28 cellular contexts compared by ENCODE assay signal in genomic region chr20:58847483-58847882, GRCh38. TPM values are rescaled to one million over a fixed set of nuclear protein-coding genes. Genes with fewer than 3 reads are reported as not detected.
A peak's percentile ranks its signal among the peaks of the same experiment; 100 is the strongest.
DNase-seq lines count a peak whose midpoint lies in the region; TF ChIP-seq lines count a peak whose summit lies in the region.
"Had no signal": no experiment of that assay in that cellular context is flagged by ENCODE, and none has a peak within 500 bp of the region (broad histone marks: within the 10 kb centered on the region; RNA-seq: fewer than 3 reads in every experiment).

No MANE protein-coding gene starts in this region.

- peaks cover 12 to 27% (median 16%) of the 10 kb centered on the region in 10 experiments for H3K4me1 ChIP-seq in BLaER1 treated with 17β-estradiol and CSF1 and Interleukin-3, amounts not matched to agents 10 nM and 100 nM
- H3K4me1 ChIP-seq in H9 (ENCODE audit: insufficient read depth, low read length) (peaks cover 9% of the 10 kb centered on the region), ovary (ENCODE audit: insufficient read depth) (no peaks in the 10 kb centered on the region), A673 (ENCODE audit: insufficient read depth, low read length, poor library complexity, severe bottlenecking) (no peaks in the 10 kb centered on the region)
- peaks cover 6% of the 10 kb centered on the region for H3K4me1 ChIP-seq in CD4-positive, alpha-beta memory T cell (ENCODE audit: insufficient read depth, low read length)
- H3K4me1 ChIP-seq: uterus had no signal

- H3K4me1 Mint-ChIP-seq in H9 = peaks cover 87 to 92% of the 10 kb centered on the region in 2 experiments
- H3K4me1 Mint-ChIP-seq in dendritic cell treated with granulocyte-macrophage colony-stimulating factor and Interleukin-4, amounts not matched to agents 40 ng/mL and 50 ng/mL, for 4 days (ENCODE audit: low read depth) = peaks cover 55% of the 10 kb centered on the region
- peaks cover 2 to 14% (median 9%) of the 10 kb centered on the region in 4 donors for H3K4me1 Mint-ChIP-seq in CD4-positive, alpha-beta memory T cell

- no TSS peak for BruUV-seq in A673 (replicated peaks; lab: Mats Ljungman, UMichigan)

- CTCF ChIA-PET in A673 (lab: Charles Lee) = interaction anchor here (0.6 kb wide), 1 partner anchor 12 kb away, joined by 3 read pairs; no protein-coding TSS in a partner anchor
- CTCF ChIA-PET in CD4-positive, alpha-beta memory T cell (lab: Charles Lee; ENCODE audit: partially characterized antibody) = no interaction called here

- H2BK20ac ChIP-seq in H9 (ENCODE audit: low read depth, low read length, poor library complexity, severe bottlenecking) = no peak overlapping the region

- no peak overlapping the region for H4K91ac ChIP-seq in H9 (ENCODE audit: insufficient read length, low read depth, low read length)

- H3K18ac ChIP-seq in H9 (ENCODE audit: insufficient read length, low read depth, low read length) = no peak overlapping the region

- peaks cover 22 to 27% (median 23%) of the 10 kb centered on the region in 11 experiments for H3K9me3 ChIP-seq in BLaER1 treated with 17β-estradiol and CSF1 and Interleukin-3, amounts not matched to agents 10 nM and 100 nM (replicated peaks in 1 of 11)
- H3K9me3 ChIP-seq in H9 (ENCODE audit: control insufficient read depth, low read depth, low read length) (no peaks in the 10 kb centered on the region), ovary (no peaks in the 10 kb centered on the region), A673 (ENCODE audit: low read depth, low read length, poor library complexity, severe bottlenecking) (no peaks in the 10 kb centered on the region)
- no peaks in the 10 kb centered on the region for H3K9me3 ChIP-seq in CD4-positive, alpha-beta memory T cell (ENCODE audit: control insufficient read depth in 1 of 2, low read length in 2 of 2)
- H3K9me3 ChIP-seq: esophagus squamous epithelium, thoracic aorta, uterus had no signal

- no peaks in the 10 kb centered on the region for H3K79me1 ChIP-seq in H9 (ENCODE audit: insufficient read depth, low read depth, low read length, poor library complexity, severe bottlenecking)

- H3K56ac ChIP-seq in H9 (ENCODE audit: insufficient read length, low read depth, low read length) = no peak overlapping the region

- H3K4ac ChIP-seq in H9 (ENCODE audit: low read depth, low read length) = no peak overlapping the region

- TF ChIP-seq POLR2A in ovary (IDR thresholded peaks at IDR 0.05) = no peak

- H4K8ac ChIP-seq in H9 (replicated peaks; ENCODE audit: insufficient read length, low read depth, low read length) = no peak overlapping the region

- H3K4me3 Mint-ChIP-seq in H9 = peak overlapping the region; percentile 40 to 65; a peak in 4 of 5 replicates
- peak overlapping the region; percentile 25 for H3K4me3 Mint-ChIP-seq in dendritic cell treated with granulocyte-macrophage colony-stimulating factor and Interleukin-4, amounts not matched to agents 40 ng/mL and 50 ng/mL, for 4 days
- no peak overlapping the region for H3K4me3 Mint-ChIP-seq in CD4-positive, alpha-beta memory T cell
- H3K4me3 Mint-ChIP-seq: activated B cell treated with CpG ODN at 0.5 μM for 24 hours; activated naive CD8-positive, alpha-beta T cell treated with anti-CD3 and anti-CD28 coated beads, Interleukin-2, amount 10 ng/mL, durations not matched to agents 7 days and 5 days; CD4-positive, alpha-beta T cell; T-helper 2 cell treated with Interferon-gamma antibody and Interleukin-4, amounts not matched to agents 5 μg/mL and 100 μg/mL, for 36 hours had no signal

- no CpG with 5 or more reads among the region's 2 CpGs for WGBS in H9 (ENCODE audit: extremely low coverage, insufficient read length, low lambda C conversion rate)
- WGBS in ovary, 3 donors = 68 to 73% (median 73%) methylated on average over 2 of the region's 2 CpGs

- H3K79me2 ChIP-seq in H9 (ENCODE audit: insufficient read depth, low read length) = peaks cover 43% of the 10 kb centered on the region; the same call in 1 of the 2 replicates

- no peak overlapping the region for H3K9ac ChIP-seq in BLaER1 treated with 17β-estradiol and CSF1 and Interleukin-3, amounts not matched to agents 10 nM and 100 nM
- H3K9ac ChIP-seq in H9 (ENCODE audit: extremely low read depth, insufficient read length, low read length) = no peak overlapping the region
- H3K9ac ChIP-seq: GM23248 had no signal

- H2AK5ac ChIP-seq in H9 (ENCODE audit: insufficient read length, low read length) = no peak overlapping the region

- peaks cover 0 to 9% (median 0%) of the 10 kb centered on the region in 11 experiments; a peak in 4 of 22 replicates for H3K36me3 ChIP-seq in BLaER1 treated with 17β-estradiol and CSF1 and Interleukin-3, amounts not matched to agents 10 nM and 100 nM
- H3K36me3 ChIP-seq in ovary = no peaks in the 10 kb centered on the region
- H3K36me3 ChIP-seq in A673 (ENCODE audit: insufficient read depth, low read length, poor library complexity, severe bottlenecking) = no peaks in the 10 kb centered on the region
- H3K36me3 ChIP-seq in CD4-positive, alpha-beta memory T cell (ENCODE audit: insufficient read depth, low read length) = no peaks in the 10 kb centered on the region
- H3K36me3 ChIP-seq: esophagus squamous epithelium, thoracic aorta, uterus had no signal

- peaks cover 37 to 54% (median 39%) of the 10 kb centered on the region in 3 experiments for H3K36me3 Mint-ChIP-seq in H9 (ENCODE audit: insufficient read depth in 1 of 3, low read depth in 3 of 3)
- H3K36me3 Mint-ChIP-seq in dendritic cell treated with granulocyte-macrophage colony-stimulating factor and Interleukin-4, amounts not matched to agents 40 ng/mL and 50 ng/mL, for 4 days (ENCODE audit: low read depth) = no peaks in the 10 kb centered on the region
- peaks cover 0 to 2% of the 10 kb centered on the region in 2 donors for H3K36me3 Mint-ChIP-seq in CD4-positive, alpha-beta memory T cell

- DNase-seq in H9 = no peak
- DNase-seq in NOMO-1 treated with dmso at 0.1 percent for 144 hours (lab: John Stamatoyannopoulos, UW; ENCODE audit: unreplicated experiment) = peak; percentile 63
- no peak for DNase-seq in ovary
- no peak for DNase-seq in A673 (ENCODE audit: low spot score)
- DNase-seq in HPDE6-E6E7 (ENCODE audit: extremely low spot score) = no peak
- no peak for DNase-seq in CD4-positive, alpha-beta memory T cell
- DNase-seq: activated B cell treated with CpG ODN at 0.5 μM for 24 hours; activated effector memory CD4-positive, alpha-beta T cell treated with anti-CD3 and anti-CD28 coated beads, Interleukin-2, amount 50 U/mL, for 16 hours; activated naive CD8-positive, alpha-beta T cell treated with anti-CD3 and anti-CD28 coated beads, Interleukin-2, amount 10 ng/mL, durations not matched to agents 7 days and 5 days; CD4-positive, alpha-beta T cell; central memory CD4-positive, alpha-beta T cell; esophagus squamous epithelium; foreskin melanocyte; GM23248; IMR-90; left cardiac atrium; NCI-H2029; NCI-H69; stimulated activated CD4-positive, alpha-beta T cell treated with anti-CD3 and anti-CD28 coated beads, Interleukin-12 subunit alpha, Interleukin-12 subunit beta, amount 100 ng/mL, for 4 hours; stimulated activated CD4-positive, alpha-beta T cell treated with anti-CD3 and anti-CD28 coated beads, Interleukin-4, amount 100 ng/mL, for 24 hours; stimulated activated naive CD4-positive, alpha-beta T cell treated with Interleukin-2 at 50 U/mL for 16 hours; uterus had no signal

- no peak overlapping the region for H3T11ph ChIP-seq in H9 (ENCODE audit: low read length)

- no peak overlapping the region for H3K4me3 ChIP-seq in BLaER1 treated with 17β-estradiol and CSF1 and Interleukin-3, amounts not matched to agents 10 nM and 100 nM
- no peak overlapping the region for H3K4me3 ChIP-seq in ovary
- no peak overlapping the region for H3K4me3 ChIP-seq in A673 (ENCODE audit: low read depth, low read length, poor library complexity, severe bottlenecking)
- no peak overlapping the region for H3K4me3 ChIP-seq in CD4-positive, alpha-beta memory T cell (ENCODE audit: low read length in 2 of 2)
- H3K4me3 ChIP-seq: esophagus squamous epithelium, GM23248, thoracic aorta, uterus had no signal

- TF ChIP-seq CTCF in H9 (conservative IDR thresholded peaks at IDR 0.05) = no peak
- TF ChIP-seq CTCF in ovary (IDR thresholded peaks at IDR 0.05) = no peak
- TF ChIP-seq CTCF in A673 (conservative IDR thresholded peaks at IDR 0.05; ENCODE audit: low read depth, low read length) = no peak

- no peak overlapping the region for H2BK15ac ChIP-seq in H9 (ENCODE audit: low read depth, low read length)

- H3K9me3 Mint-ChIP-seq in H9 = peaks cover 13 to 16% of the 10 kb centered on the region in 2 experiments
- peaks cover 14% of the 10 kb centered on the region for H3K9me3 Mint-ChIP-seq in dendritic cell treated with granulocyte-macrophage colony-stimulating factor and Interleukin-4, amounts not matched to agents 40 ng/mL and 50 ng/mL, for 4 days
- H3K9me3 Mint-ChIP-seq in CD4-positive, alpha-beta memory T cell = no peaks in the 10 kb centered on the region
- H3K9me3 Mint-ChIP-seq: activated B cell treated with CpG ODN at 0.5 μM for 24 hours; activated naive CD8-positive, alpha-beta T cell treated with anti-CD3 and anti-CD28 coated beads, Interleukin-2, amount 10 ng/mL, durations not matched to agents 7 days and 5 days; CD4-positive, alpha-beta T cell; T-helper 2 cell treated with Interferon-gamma antibody and Interleukin-4, amounts not matched to agents 5 μg/mL and 100 μg/mL, for 36 hours had no signal

- H2BK5ac ChIP-seq in H9 (ENCODE audit: insufficient read length, low read length) = no peak overlapping the region

- H3K23me2 ChIP-seq in H9 (ENCODE audit: insufficient read length, low read depth, low read length, poor library complexity, severe bottlenecking) = peaks cover 21% of the 10 kb centered on the region

- H2BK120ac ChIP-seq in H9 (ENCODE audit: low read depth, low read length, poor library complexity, severe bottlenecking) = no peak overlapping the region

- POLR2A ChIA-PET in A673 (lab: Charles Lee; ENCODE audit: low non-redundant PET) = no interaction called here
- POLR2A ChIA-PET in CD4-positive, alpha-beta memory T cell (lab: Charles Lee; ENCODE audit: partially characterized antibody) = no interaction called here

- no peak overlapping the region for H2AFZ ChIP-seq in H9 (ENCODE audit: low read length)
- H2AFZ ChIP-seq: GM23248 had no signal

- no peak overlapping the region for H3K14ac ChIP-seq in H9 (ENCODE audit: insufficient read depth, low read length)

- TF ChIP-seq EP300 in ovary (IDR thresholded peaks at IDR 0.05) = no peak

- H3K27me3 Mint-ChIP-seq in H9 (ENCODE audit: low read depth) = peaks cover 27% of the 10 kb centered on the region
- peaks cover 91% of the 10 kb centered on the region for H3K27me3 Mint-ChIP-seq in dendritic cell treated with granulocyte-macrophage colony-stimulating factor and Interleukin-4, amounts not matched to agents 40 ng/mL and 50 ng/mL, for 4 days
- H3K27me3 Mint-ChIP-seq in CD4-positive, alpha-beta memory T cell = peaks cover 33 to 42% of the 10 kb centered on the region in 2 donors

- H3K27me3 ChIP-seq in BLaER1 treated with 17β-estradiol and CSF1 and Interleukin-3, amounts not matched to agents 10 nM and 100 nM = peaks cover 44 to 95% (median 76%) of the 10 kb centered on the region in 11 experiments
- H3K27me3 ChIP-seq in H9 (ENCODE audit: insufficient read depth, low read length) (peaks cover 4% of the 10 kb centered on the region; the same call in 1 of the 2 replicates), ovary (no peaks in the 10 kb centered on the region), A673 (replicated peaks; ENCODE audit: insufficient read depth, low read depth, low read length, poor library complexity) (peaks cover 45% of the 10 kb centered on the region)
- H3K27me3 ChIP-seq in CD4-positive, alpha-beta memory T cell (ENCODE audit: insufficient read depth, low read length) = peaks cover 10% of the 10 kb centered on the region
- H3K27me3 ChIP-seq: uterus had no signal

- no peak overlapping the region for H3K27ac ChIP-seq in BLaER1 treated with 17β-estradiol and CSF1 and Interleukin-3, amounts not matched to agents 10 nM and 100 nM
- H3K27ac ChIP-seq in H9 (ENCODE audit: insufficient read length, low read depth, low read length) (no peak overlapping the region), ovary (no peak overlapping the region), A673 (ENCODE audit: low read depth, low read length, poor library complexity, severe bottlenecking) (no peak overlapping the region)
- H3K27ac ChIP-seq in CD4-positive, alpha-beta memory T cell (ENCODE audit: low read depth, low read length) = no peak overlapping the region
- H3K27ac ChIP-seq: esophagus squamous epithelium, GM23248, thoracic aorta, uterus had no signal

- no peak overlapping the region for H3K23ac ChIP-seq in H9 (ENCODE audit: insufficient read length, low read depth, low read length)

- intact Hi-C loops in dendritic cell treated with granulocyte-macrophage colony-stimulating factor and Interleukin-4, amounts not matched to agents 40 ng/mL and 50 ng/mL, for 4 days (cut with micrococcal nuclease) = no loop called here
- intact Hi-C loops in ovary (cut with DNase I) = no loop called here
- intact Hi-C loops in A673 (cut with micrococcal nuclease; ENCODE audit: unreplicated experiment) = no loop called here
- intact Hi-C loops in CD4-positive, alpha-beta memory T cell (cut with micrococcal nuclease) = no loop called here

- no peak overlapping the region for H4K5ac ChIP-seq in H9 (ENCODE audit: insufficient read length, low read depth, low read length)

- H2BK12ac ChIP-seq in H9 (ENCODE audit: insufficient read length, low read depth, low read length) = no peak overlapping the region

- peaks cover 0 to 37% (median 0%) of the 10 kb centered on the region in 11 experiments; a peak in 4 of 22 replicates for H4K20me1 ChIP-seq in BLaER1 treated with 17β-estradiol and CSF1 and Interleukin-3, amounts not matched to agents 10 nM and 100 nM
- no peaks in the 10 kb centered on the region for H4K20me1 ChIP-seq in H9 (ENCODE audit: control insufficient read depth, insufficient read depth, insufficient read length)

- peak overlapping the region; percentile 12 to 81 (median 44); a peak in 21 of 22 replicates for H3K4me2 ChIP-seq in BLaER1 treated with 17β-estradiol and CSF1 and Interleukin-3, amounts not matched to agents 10 nM and 100 nM
- peak overlapping the region; percentile 11 for H3K4me2 ChIP-seq in H9 (ENCODE audit: insufficient read depth, insufficient read length, low read length)

- H3K27ac Mint-ChIP-seq in H9 = peak overlapping the region in 1 of 3 experiments; percentile 32; a peak in 2 of 7 replicates
- H3K27ac Mint-ChIP-seq in dendritic cell treated with granulocyte-macrophage colony-stimulating factor and Interleukin-4, amounts not matched to agents 40 ng/mL and 50 ng/mL, for 4 days = no peak overlapping the region
- H3K27ac Mint-ChIP-seq in CD4-positive, alpha-beta memory T cell = no peak overlapping the region
- H3K27ac Mint-ChIP-seq: activated B cell treated with CpG ODN at 0.5 μM for 24 hours; activated naive CD8-positive, alpha-beta T cell treated with anti-CD3 and anti-CD28 coated beads, Interleukin-2, amount 10 ng/mL, durations not matched to agents 7 days and 5 days; CD4-positive, alpha-beta T cell; progenitor cell of endocrine pancreas had no signal

RNA-seq across cellular contexts. Expression of gene GNAS-AS1, which starts 3.2 kb away (rescaled TPM):
- total RNA-seq in H9 (2021) (8.6 and 11.3 TPM in 2 replicates), ovary (under 1 TPM in 5 of 7 donors, not detected in 2; 0.12 to 0.37 (median 0.18) TPM), A673 (2021) (6.7 and 7.1 TPM in 2 replicates)
- under 1 TPM; 0.10 to 0.22 TPM for polyA plus RNA-seq in ovary
- total RNA-seq in CD4-positive, alpha-beta memory T cell = 1 to 10 TPM in 1 of 2 experiments, under 1 TPM in 1; 0.94 to 1.1 TPM
- polyA plus RNA-seq in CD4-positive, alpha-beta memory T cell = not detected
- total RNA-seq: CD4-positive, alpha-beta T cell; lung microvascular endothelial cell had no signal

RNA-seq across cellular contexts. Expression of gene GNAS, which starts 5.0 kb away (rescaled TPM):
- total RNA-seq in H9 (2021) (918 and 920 TPM in 2 replicates), ovary (100 to 1,000 TPM; 330 to 852 (median 669) TPM), A673 (2021) (1,108 and 1,144 TPM in 2 replicates)
- 1,000 to 10,000 TPM in 1 of 2 donors, 100 to 1,000 TPM in 1; 731 to 1,311 TPM for polyA plus RNA-seq in ovary
- total RNA-seq in CD4-positive, alpha-beta memory T cell = 100 to 1,000 TPM; 641 to 645 TPM
- 100 to 1,000 TPM in 1 of 2 donors, 10 to 100 TPM in 1; 70.1 to 184 TPM for polyA plus RNA-seq in CD4-positive, alpha-beta memory T cell

Comparison
In these comparisons a context has a peak if more than half of its experiments do, and no peak if none do; other contexts are left out.
1. H3K4me3 Mint-ChIP-seq: peak in H9 (2 of 2) and dendritic cell treated with granulocyte-macrophage colony-stimulating factor and Interleukin-4, amounts not matched to agents 40 ng/mL and 50 ng/mL, for 4 days (single experiment); none in CD4-positive, alpha-beta memory T cell (0 of 8).